12 cellular contexts compared by ENCODE assay signal in genomic region chr11:45537617-45538016, GRCh38.
"Had no signal": no experiment of that assay in that cellular context is flagged by ENCODE, and none has a peak within 500 bp of the region (broad histone marks: within the 10 kb centered on the region; RNA-seq: fewer than 3 reads in every experiment).

No MANE protein-coding gene starts in this region.

- H3K27ac ChIP-seq: brain microvascular endothelial cell, tibial nerve, vagina, WERI-Rb-1 had no signal

- H3K4me3 ChIP-seq: lung, tibial nerve, vagina had no signal

- H3K36me3 ChIP-seq: brain microvascular endothelial cell, tibial nerve, vagina, WERI-Rb-1 had no signal

- H3K9me3 ChIP-seq: tibial nerve, vagina had no signal

- ATAC-seq: naive thymus-derived CD4-positive, alpha-beta T cell had no signal

- H3K4me1 ChIP-seq: tibial nerve, vagina had no signal

- DNase-seq: activated CD4-positive, alpha-beta T cell treated with anti-CD3 and anti-CD28 coated beads for 48 hours; activated naive CD4-positive, alpha-beta T cell treated with anti-CD3 and anti-CD28 coated beads, Interleukin-2, amount 50 U/mL, for 16 hours; amniotic stem cell; brain microvascular endothelial cell; kidney glomerular epithelial cell; naive thymus-derived CD4-positive, alpha-beta T cell; small intestine; T1000; WERI-Rb-1 had no signal

- H3K27me3 ChIP-seq: brain microvascular endothelial cell, vagina had no signal
